2 cellular contexts compared by ENCODE assay signal in the genomic region with DNA sequence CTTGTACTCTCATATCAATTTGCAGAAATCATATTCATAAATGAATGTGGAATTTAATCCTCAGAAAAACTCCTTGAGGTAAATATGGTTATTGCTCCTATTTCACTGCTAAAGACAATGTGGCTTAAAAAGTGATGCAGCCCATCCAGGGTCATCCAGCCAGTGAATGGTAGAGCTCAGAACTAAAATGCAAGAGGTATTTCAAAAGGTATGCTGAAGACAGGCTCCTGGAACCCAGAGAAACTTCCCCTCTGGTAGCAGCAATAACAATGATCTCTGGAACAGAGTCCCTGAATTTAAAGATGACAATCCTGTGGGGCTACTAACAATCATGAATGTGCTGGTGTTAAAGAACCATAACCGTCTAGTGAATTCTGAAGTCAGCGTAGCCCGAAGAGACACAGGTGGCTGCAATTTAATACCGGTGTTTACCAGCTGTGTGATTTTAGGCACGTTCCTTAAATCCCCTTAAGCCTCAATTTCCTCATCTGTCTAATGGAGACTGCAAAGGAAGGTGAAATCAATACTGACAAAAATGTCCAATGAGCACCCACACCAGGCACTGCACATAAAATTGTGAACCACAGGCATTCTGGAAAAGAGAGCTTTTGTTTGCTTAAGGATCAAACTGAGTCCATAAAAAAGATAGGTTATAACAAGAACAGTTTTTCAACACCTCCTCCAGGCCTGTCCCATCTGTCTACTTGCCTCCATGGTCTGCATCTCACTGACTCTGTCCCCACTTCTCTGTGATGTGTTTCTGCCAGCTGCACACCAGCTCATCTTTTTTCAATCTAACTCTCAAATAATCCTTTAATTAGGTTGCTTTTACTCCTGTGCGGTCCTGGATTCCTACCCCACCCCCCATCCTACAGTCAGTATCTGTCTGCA.
TF ChIP-seq lines count a peak whose summit lies in the region.

No MANE protein-coding gene starts in this region.

TF ChIP-seq in HepG2, 621 proteins besides CTCF, POLR2A, EP300 and RAD21:
- TF ChIP-seq YY1 (IDR thresholded peaks at IDR 0.05; ENCODE audit: insufficient read depth, insufficient replicate concordance, low read depth, low read length), result no peak
- TF ChIP-seq ZNF629 (CRISPR knock-in tag; conservative IDR thresholded peaks at IDR 0.05), result peak; percentile 84
- TF ChIP-seq SMYD3 (CRISPR knock-in tag; IDR thresholded peaks at IDR 0.05), result no peak
- TF ChIP-seq ZSCAN5A (CRISPR knock-in tag; IDR thresholded peaks at IDR 0.05; ENCODE audit: borderline replicate concordance), result no peak
- no peak for TF ChIP-seq ZMYM4 (CRISPR knock-in tag; IDR thresholded peaks at IDR 0.05)
- TF ChIP-seq RBM39 (IDR thresholded peaks at IDR 0.05; ENCODE audit: low read depth, low read length, poor library complexity, severe bottlenecking), result no peak

TF ChIP-seq in GM12878, 131 proteins besides CTCF, POLR2A, EP300 and RAD21:
- no peak for TF ChIP-seq ZNF217 (IDR thresholded peaks at IDR 0.05)
- TF ChIP-seq KDM1A (IDR thresholded peaks at IDR 0.05; ENCODE audit: borderline replicate concordance), result no peak
- TF ChIP-seq, protein P1, sequence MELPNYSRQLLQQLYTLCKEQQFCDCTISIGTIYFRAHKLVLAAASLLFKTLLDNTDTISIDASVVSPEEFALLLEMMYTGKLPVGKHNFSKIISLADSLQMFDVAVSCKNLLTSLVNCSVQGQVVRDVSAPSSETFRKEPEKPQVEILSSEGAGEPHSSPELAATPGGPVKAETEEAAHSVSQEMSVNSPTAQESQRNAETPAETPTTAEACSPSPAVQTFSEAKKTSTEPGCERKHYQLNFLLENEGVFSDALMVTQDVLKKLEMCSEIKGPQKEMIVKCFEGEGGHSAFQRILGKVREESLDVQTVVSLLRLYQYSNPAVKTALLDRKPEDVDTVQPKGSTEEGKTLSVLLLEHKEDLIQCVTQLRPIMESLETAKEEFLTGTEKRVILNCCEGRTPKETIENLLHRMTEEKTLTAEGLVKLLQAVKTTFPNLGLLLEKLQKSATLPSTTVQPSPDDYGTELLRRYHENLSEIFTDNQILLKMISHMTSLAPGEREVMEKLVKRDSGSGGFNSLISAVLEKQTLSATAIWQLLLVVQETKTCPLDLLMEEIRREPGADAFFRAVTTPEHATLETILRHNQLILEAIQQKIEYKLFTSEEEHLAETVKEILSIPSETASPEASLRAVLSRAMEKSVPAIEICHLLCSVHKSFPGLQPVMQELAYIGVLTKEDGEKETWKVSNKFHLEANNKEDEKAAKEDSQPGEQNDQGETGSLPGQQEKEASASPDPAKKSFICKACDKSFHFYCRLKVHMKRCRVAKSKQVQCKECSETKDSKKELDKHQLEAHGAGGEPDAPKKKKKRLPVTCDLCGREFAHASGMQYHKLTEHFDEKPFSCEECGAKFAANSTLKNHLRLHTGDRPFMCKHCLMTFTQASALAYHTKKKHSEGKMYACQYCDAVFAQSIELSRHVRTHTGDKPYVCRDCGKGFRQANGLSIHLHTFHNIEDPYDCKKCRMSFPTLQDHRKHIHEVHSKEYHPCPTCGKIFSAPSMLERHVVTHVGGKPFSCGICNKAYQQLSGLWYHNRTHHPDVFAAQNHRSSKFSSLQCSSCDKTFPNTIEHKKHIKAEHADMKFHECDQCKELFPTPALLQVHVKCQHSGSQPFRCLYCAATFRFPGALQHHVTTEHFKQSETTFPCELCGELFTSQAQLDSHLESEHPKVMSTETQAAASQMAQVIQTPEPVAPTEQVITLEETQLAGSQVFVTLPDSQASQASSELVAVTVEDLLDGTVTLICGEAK (IDR thresholded peaks at IDR 0.05; ENCODE audit: borderline replicate concordance), result no peak
- no peak for TF ChIP-seq GATAD2B (conservative IDR thresholded peaks at IDR 0.05; ENCODE audit: low read depth)
- TF ChIP-seq, protein P2, sequence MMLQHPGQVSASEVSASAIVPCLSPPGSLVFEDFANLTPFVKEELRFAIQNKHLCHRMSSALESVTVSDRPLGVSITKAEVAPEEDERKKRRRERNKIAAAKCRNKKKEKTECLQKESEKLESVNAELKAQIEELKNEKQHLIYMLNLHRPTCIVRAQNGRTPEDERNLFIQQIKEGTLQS (IDR thresholded peaks at IDR 0.05; ENCODE audit: borderline replicate concordance, extremely low read depth, low read depth, low read length), result no peak
- no peak for TF ChIP-seq CHD1 (IDR thresholded peaks at IDR 0.05; ENCODE audit: low read depth, low read length)
- TF ChIP-seq, protein P3, sequence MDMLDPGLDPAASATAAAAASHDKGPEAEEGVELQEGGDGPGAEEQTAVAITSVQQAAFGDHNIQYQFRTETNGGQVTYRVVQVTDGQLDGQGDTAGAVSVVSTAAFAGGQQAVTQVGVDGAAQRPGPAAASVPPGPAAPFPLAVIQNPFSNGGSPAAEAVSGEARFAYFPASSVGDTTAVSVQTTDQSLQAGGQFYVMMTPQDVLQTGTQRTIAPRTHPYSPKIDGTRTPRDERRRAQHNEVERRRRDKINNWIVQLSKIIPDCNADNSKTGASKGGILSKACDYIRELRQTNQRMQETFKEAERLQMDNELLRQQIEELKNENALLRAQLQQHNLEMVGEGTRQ (IDR thresholded peaks at IDR 0.05; ENCODE audit: borderline replicate concordance, low read depth, low read length), result no peak
- no peak for TF ChIP-seq E4F1 (IDR thresholded peaks at IDR 0.05; ENCODE audit: borderline replicate concordance, partially characterized antibody)
- no peak for TF ChIP-seq SMAD5 (IDR thresholded peaks at IDR 0.05; ENCODE audit: low read depth)
- no peak for TF ChIP-seq CEBPZ (IDR thresholded peaks at IDR 0.05; ENCODE audit: low read depth, low read length)
- TF ChIP-seq ETV6 (conservative IDR thresholded peaks at IDR 0.05 in 1 of 2, IDR thresholded peaks at IDR 0.05 in 1 of 2; ENCODE audit: borderline replicate concordance in 1 of 2, low read depth in 1 of 2), result no peak
- no peak for TF ChIP-seq CHD4 (IDR thresholded peaks at IDR 0.05)
- no peak for TF ChIP-seq ZBTB11 (CRISPR knock-in tag; IDR thresholded peaks at IDR 0.05)
- TF ChIP-seq STAT1 (conservative IDR thresholded peaks at IDR 0.05), result no peak
